In the genomic region with DNA sequence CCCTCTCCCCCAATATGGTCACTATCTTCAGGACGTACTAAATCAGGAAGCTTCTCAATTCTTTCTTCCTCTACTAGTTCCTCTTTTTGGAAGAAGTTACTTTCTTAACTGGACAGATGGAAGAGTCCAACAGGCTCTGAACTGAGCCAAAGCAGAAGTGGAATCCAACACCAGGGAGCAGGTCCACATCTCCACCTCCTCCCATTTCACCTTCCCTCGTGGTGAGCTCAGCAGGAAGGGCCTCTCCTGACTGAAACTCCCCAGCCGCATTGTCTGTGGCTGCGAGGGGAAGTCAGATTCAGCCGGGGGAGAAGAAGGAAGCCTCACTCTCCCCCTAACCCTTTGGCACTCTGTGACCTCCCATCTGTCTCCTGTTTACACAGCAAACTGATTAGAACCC, we compare ENCODE assay signal across 1 cellular context.
TF ChIP-seq lines count a peak whose summit lies in the region.

No MANE protein-coding gene starts in this region.

TF ChIP-seq in HepG2, 621 proteins besides CTCF, POLR2A, EP300 and RAD21 (continued from another document):
- TF ChIP-seq ZBTB40 (IDR thresholded peaks at IDR 0.05) = no peak
- no peak for TF ChIP-seq ZBTB40 (CRISPR knock-in tag; IDR thresholded peaks at IDR 0.05)
- TF ChIP-seq PRPF4 (IDR thresholded peaks at IDR 0.05; ENCODE audit: low read depth, low read length, poor library complexity, severe bottlenecking) = no peak
- TF ChIP-seq ZNF274 (CRISPR knock-in tag; IDR thresholded peaks at IDR 0.05) = no peak
- TF ChIP-seq, protein P1, sequence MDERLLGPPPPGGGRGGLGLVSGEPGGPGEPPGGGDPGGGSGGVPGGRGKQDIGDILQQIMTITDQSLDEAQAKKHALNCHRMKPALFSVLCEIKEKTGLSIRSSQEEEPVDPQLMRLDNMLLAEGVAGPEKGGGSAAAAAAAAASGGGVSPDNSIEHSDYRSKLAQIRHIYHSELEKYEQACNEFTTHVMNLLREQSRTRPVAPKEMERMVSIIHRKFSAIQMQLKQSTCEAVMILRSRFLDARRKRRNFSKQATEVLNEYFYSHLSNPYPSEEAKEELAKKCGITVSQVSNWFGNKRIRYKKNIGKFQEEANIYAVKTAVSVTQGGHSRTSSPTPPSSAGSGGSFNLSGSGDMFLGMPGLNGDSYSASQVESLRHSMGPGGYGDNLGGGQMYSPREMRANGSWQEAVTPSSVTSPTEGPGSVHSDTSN (CRISPR knock-in tag; IDR thresholded peaks at IDR 0.05) = no peak
- no peak for TF ChIP-seq MXD3 (CRISPR knock-in tag; IDR thresholded peaks at IDR 0.05)
